ENCODE assay signal across 18 cellular contexts in genomic region chr2:183898641-183899040, GRCh38.
"Had no signal": no experiment of that assay in that cellular context is flagged by ENCODE, and none has a peak within 500 bp of the region (broad histone marks: within the 10 kb centered on the region; RNA-seq: fewer than 3 reads in every experiment).

No MANE protein-coding gene starts in this region.

- H3K9me3 ChIP-seq: colonic mucosa, gastrocnemius medialis, right lobe of liver, tibial nerve had no signal

- H3K36me3 ChIP-seq: colonic mucosa, gastrocnemius medialis, right lobe of liver, spleen, tibial nerve had no signal

- H3K27me3 ChIP-seq: colonic mucosa, gastrocnemius medialis, right lobe of liver, spleen, tibial nerve had no signal

- DNase-seq: activated CD4-positive, alpha-beta T cell treated with anti-CD3 and anti-CD28 coated beads for 36 hours; activated CD8-positive, alpha-beta memory T cell treated with anti-CD3 and anti-CD28 coated beads, Interleukin-2, amount 50 U/mL, for 4 hours; activated CD8-positive, alpha-beta T cell treated with anti-CD3 and anti-CD28 coated beads for 36 hours; activated naive CD8-positive, alpha-beta T cell treated with anti-CD3 and anti-CD28 coated beads, Interleukin-2, amount 10 ng/mL, durations not matched to agents 7 days and 5 days; activated T-cell treated with anti-CD3 and anti-CD28 coated beads, Interleukin-2, amount 50 U/mL, for 72 hours; aorta; colonic mucosa; gastrocnemius medialis; midbrain; naive B cell; right lobe of liver; spleen; stimulated activated CD4-positive, alpha-beta T cell treated with anti-CD3 and anti-CD28 coated beads, Interleukin-1b, Interleukin-23, amount 100 ng/mL, for 48 hours; SW 1271; T-helper 9 cell had no signal

- H3K4me1 ChIP-seq: colonic mucosa, gastrocnemius medialis, right lobe of liver, spleen had no signal

- H3K27ac ChIP-seq: colonic mucosa, gastrocnemius medialis, right lobe of liver, spleen, tibial nerve, VCaP had no signal

- ATAC-seq: activated CD4-positive, alpha-beta T cell treated with anti-CD3 and anti-CD28 coated beads for 36 hours; activated CD8-positive, alpha-beta T cell treated with anti-CD3 and anti-CD28 coated beads for 36 hours; activated T-cell treated with anti-CD3 and anti-CD28 coated beads, Interleukin-2, amount 50 U/mL, for 72 hours; gastrocnemius medialis; right lobe of liver; stimulated activated memory B cell treated with anti-CD40 and anti-IgM and Interleukin-4, amounts not matched to agents 10 μg/mL and 1 μg/mL and 100 μg/mL, for 72 hours had no signal

- H3K4me3 ChIP-seq: colonic mucosa, gastrocnemius medialis, right lobe of liver, spleen, tibial nerve had no signal
